In the genomic region with DNA sequence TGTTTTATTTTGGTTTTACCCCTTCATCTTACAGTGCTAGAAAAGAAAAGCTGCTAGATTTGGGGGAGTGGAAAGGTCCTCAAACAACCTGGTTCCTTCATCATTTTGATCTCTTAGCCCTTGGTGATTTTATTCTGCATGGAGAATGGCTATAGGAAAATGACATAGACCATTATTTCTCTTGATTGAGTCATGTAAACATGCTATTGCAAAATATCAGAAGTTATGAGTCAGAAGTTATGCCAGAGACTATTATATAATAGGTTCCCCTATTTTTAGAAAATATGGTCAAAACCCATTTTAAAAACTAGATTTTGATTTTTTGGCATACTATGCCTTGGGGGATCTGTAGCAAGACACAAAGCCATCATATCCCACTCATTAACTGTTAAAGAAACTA, we compare ENCODE assay signal across 14 cellular contexts.
DNase-seq lines count a peak whose midpoint lies in the region; ATAC-seq, FAIRE-seq and TF ChIP-seq lines count a peak whose summit lies in the region.
"Had no signal": no experiment of that assay in that cellular context is flagged by ENCODE, and none has a peak within 500 bp of the region (broad histone marks: within the 10 kb centered on the region; RNA-seq: fewer than 3 reads in every experiment).

No MANE protein-coding gene starts in this region.

- no peaks in the 10 kb centered on the region for H3K27me3 Mint-ChIP-seq in CD4-positive, alpha-beta T cell
- H3K27me3 Mint-ChIP-seq in astrocyte (ENCODE audit: low read depth, unreplicated experiment): no peaks in the 10 kb centered on the region
- H3K27me3 Mint-ChIP-seq in CD8-positive, alpha-beta T cell (ENCODE audit: low read depth): no peaks in the 10 kb centered on the region
- H3K27me3 Mint-ChIP-seq: CD4-positive, CD25-positive, alpha-beta regulatory T cell had no signal

- H3K79me2 ChIP-seq in astrocyte (ENCODE audit: insufficient read depth, low read length): no peaks in the 10 kb centered on the region

- intact Hi-C loops in CD4-positive, alpha-beta T cell (cut with DNase I, micrococcal nuclease): loop anchor here in 1 of 2 experiments (5.0 kb wide), 1 partner anchor 36 kb away; no protein-coding TSS in a partner anchor
- intact Hi-C loops in CD8-positive, alpha-beta T cell (cut with DNase I, micrococcal nuclease): no loop called here

- FAIRE-seq in astrocyte (lab: Jason Lieb, UNC): peak; percentile 71

- H3K18ac ChIP-seq in neuronal stem cell (ENCODE audit: low read length): no peak overlapping the region

- H3K14ac ChIP-seq in neuronal stem cell (ENCODE audit: low read length): no peak overlapping the region

- H3K27me3 ChIP-seq in CD4-positive, alpha-beta T cell (ENCODE audit: control insufficient read depth, insufficient read depth, low read length): no peaks in the 10 kb centered on the region
- no peaks in the 10 kb centered on the region for H3K27me3 ChIP-seq in astrocyte (ENCODE audit: insufficient read depth, low read length)
- no peaks in the 10 kb centered on the region for H3K27me3 ChIP-seq in liver (ENCODE audit: control insufficient read depth in 4 of 4, insufficient read depth in 4 of 4, low read length in 3 of 4)
- no peaks in the 10 kb centered on the region for H3K27me3 ChIP-seq in CD8-positive, alpha-beta T cell (ENCODE audit: insufficient read depth, low read length)
- H3K27me3 ChIP-seq in neuronal stem cell (ENCODE audit: control insufficient read depth in 3 of 3, insufficient read depth in 3 of 3, low read depth in 1 of 3, low read length in 3 of 3): no peaks in the 10 kb centered on the region

- H3K4me1 Mint-ChIP-seq in CD4-positive, alpha-beta T cell (ENCODE audit: low read depth): peaks cover 61% of the 10 kb centered on the region
- H3K4me1 Mint-ChIP-seq in astrocyte (ENCODE audit: low read depth, unreplicated experiment): peaks cover 10% of the 10 kb centered on the region
- H3K4me1 Mint-ChIP-seq in CD8-positive, alpha-beta T cell (ENCODE audit: low read depth): peaks cover 43% of the 10 kb centered on the region

- no peak overlapping the region for H2AK5ac ChIP-seq in neuronal stem cell (ENCODE audit: low read depth, low read length)

- no peak for ATAC-seq in CD4-positive, alpha-beta T cell (ENCODE audit: poor library complexity)
- no peak for ATAC-seq in CD8-positive, alpha-beta T cell
- ATAC-seq: stimulated activated naive B cell treated with anti-CD40 and anti-IgM and Interleukin-4, amounts not matched to agents 10 μg/mL and 1 μg/mL and 100 μg/mL, for 72 hours had no signal

- CTCF ChIA-PET in CD4-positive, alpha-beta T cell (lab: Charles Lee): no interaction called here
- CTCF ChIA-PET in CD8-positive, alpha-beta T cell (lab: Charles Lee): interaction anchor here (1.0 kb wide), 1 partner anchor 46 kb away, joined by 3 read pairs; no protein-coding TSS in a partner anchor

- H2BK120ac ChIP-seq in neuronal stem cell (ENCODE audit: low read depth, low read length): no peak overlapping the region

- no peak overlapping the region for H3K27ac ChIP-seq in CD4-positive, alpha-beta T cell (ENCODE audit: low read depth, low read length)
- no peak overlapping the region for H3K27ac ChIP-seq in astrocyte (ENCODE audit: low read depth, low read length)
- no peak overlapping the region for H3K27ac ChIP-seq in liver (ENCODE audit: low read depth in 1 of 2, low read length in 2 of 2)
- H3K27ac ChIP-seq in CD8-positive, alpha-beta T cell (ENCODE audit: low read depth, low read length): no peak overlapping the region
- H3K27ac ChIP-seq in neuronal stem cell (replicated peaks; ENCODE audit: low read length): no peak overlapping the region
- H3K27ac ChIP-seq: WERI-Rb-1 had no signal

- H3K36me3 Mint-ChIP-seq in CD4-positive, alpha-beta T cell (ENCODE audit: low read depth): no peaks in the 10 kb centered on the region
- no peaks in the 10 kb centered on the region for H3K36me3 Mint-ChIP-seq in astrocyte (ENCODE audit: low read depth, unreplicated experiment)
- no peaks in the 10 kb centered on the region for H3K36me3 Mint-ChIP-seq in CD8-positive, alpha-beta T cell
- H3K36me3 Mint-ChIP-seq: CD4-positive, CD25-positive, alpha-beta regulatory T cell; stimulated activated naive B cell treated with anti-CD40 and anti-IgM and Interleukin-4, amounts not matched to agents 10 μg/mL and 1 μg/mL and 100 μg/mL, for 72 hours had no signal

- no peak overlapping the region for H2BK12ac ChIP-seq in neuronal stem cell (ENCODE audit: low read length)

- POLR2A ChIA-PET in CD4-positive, alpha-beta T cell (lab: Charles Lee): no interaction called here
- POLR2A ChIA-PET in CD8-positive, alpha-beta T cell (lab: Charles Lee): interaction anchor here (0.6 kb wide), 1 partner anchor 28 kb away, joined by 3 read pairs; no protein-coding TSS in a partner anchor

- no peak overlapping the region for H4K8ac ChIP-seq in neuronal stem cell (ENCODE audit: low read depth, low read length)

- H4K91ac ChIP-seq in neuronal stem cell (ENCODE audit: low read depth, low read length, poor library complexity): no peak overlapping the region

- H3K79me1 ChIP-seq in neuronal stem cell (ENCODE audit: low read depth, low read length): no peaks in the 10 kb centered on the region

- no peaks in the 10 kb centered on the region for H4K20me1 ChIP-seq in astrocyte (ENCODE audit: insufficient read depth, low read length)

- no peaks in the 10 kb centered on the region for H3K9me3 Mint-ChIP-seq in CD4-positive, alpha-beta T cell
- H3K9me3 Mint-ChIP-seq in astrocyte (ENCODE audit: unreplicated experiment): no peaks in the 10 kb centered on the region
- no peaks in the 10 kb centered on the region for H3K9me3 Mint-ChIP-seq in CD8-positive, alpha-beta T cell
- H3K9me3 Mint-ChIP-seq: stimulated activated naive B cell treated with anti-CD40 and anti-IgM and Interleukin-4, amounts not matched to agents 10 μg/mL and 1 μg/mL and 100 μg/mL, for 72 hours had no signal

- no peak for TF ChIP-seq CTCF in CD4-positive, alpha-beta T cell (IDR thresholded peaks at IDR 0.05)
- TF ChIP-seq CTCF in astrocyte (IDR thresholded peaks at IDR 0.05; ENCODE audit: insufficient read depth, low read depth, low read length) (no peak), liver (IDR thresholded peaks at IDR 0.05; ENCODE audit: low read depth, low read length, missing input control) (no peak)
- no peak for TF ChIP-seq CTCF in CD8-positive, alpha-beta T cell (IDR thresholded peaks at IDR 0.05)

- no peak for TF ChIP-seq RAD21 in liver (IDR thresholded peaks at IDR 0.05)

- H3K23ac ChIP-seq in neuronal stem cell (ENCODE audit: low read depth, low read length, poor library complexity): no peak overlapping the region

- no peak overlapping the region for H3K4me2 ChIP-seq in astrocyte (ENCODE audit: low read length)
- H3K4me2 ChIP-seq in neuronal stem cell (ENCODE audit: insufficient read depth, low read length, poor library complexity, severe bottlenecking): no peak overlapping the region

- H2BK5ac ChIP-seq in neuronal stem cell (ENCODE audit: low read length): no peak overlapping the region

- no peaks in the 10 kb centered on the region for H3K9me3 ChIP-seq in CD4-positive, alpha-beta T cell (ENCODE audit: control insufficient read depth, low read length)
- H3K9me3 ChIP-seq in astrocyte (ENCODE audit: insufficient read depth, low read depth, low read length) (no peaks in the 10 kb centered on the region), liver (ENCODE audit: control insufficient read depth in 4 of 4, low read length in 3 of 4) (no peaks in the 10 kb centered on the region), neuronal stem cell (replicated peaks in 1 of 2; ENCODE audit: control insufficient read depth in 2 of 2, insufficient read depth in 1 of 2, low read depth in 1 of 2, low read length in 2 of 2) (no peaks in the 10 kb centered on the region)
- H3K9me3 ChIP-seq in CD8-positive, alpha-beta T cell (ENCODE audit: low read length): no peaks in the 10 kb centered on the region

- H3K9ac ChIP-seq in astrocyte (ENCODE audit: low read length) (no peak overlapping the region), liver (ENCODE audit: low read depth in 1 of 2, low read length in 2 of 2) (no peak overlapping the region), neuronal stem cell (ENCODE audit: low read depth, low read length, poor library complexity) (no peak overlapping the region)

- H3K4me1 ChIP-seq in astrocyte (ENCODE audit: insufficient read depth, low read length): peaks cover 15% of the 10 kb centered on the region
- H3K4me1 ChIP-seq in liver (ENCODE audit: control insufficient read depth in 4 of 4, insufficient read depth in 4 of 4, low read length in 3 of 4): peaks cover 4 to 38% (median 29%) of the 10 kb centered on the region in 4 donors
- peaks cover 22% of the 10 kb centered on the region for H3K4me1 ChIP-seq in CD8-positive, alpha-beta T cell (ENCODE audit: insufficient read depth, low read length)
- peaks cover 1 to 4% of the 10 kb centered on the region in 2 donors for H3K4me1 ChIP-seq in neuronal stem cell (ENCODE audit: control insufficient read depth in 2 of 2, insufficient read depth in 1 of 2, low read depth in 1 of 2, low read length in 2 of 2)

- no peak overlapping the region for H2BK15ac ChIP-seq in neuronal stem cell (ENCODE audit: low read length)

- H3K4me3 ChIP-seq in astrocyte (ENCODE audit: insufficient read depth, low read depth, low read length) (no peak overlapping the region), liver (ENCODE audit: low read depth in 1 of 3, low read length in 3 of 3) (no peak overlapping the region), neuronal stem cell (ENCODE audit: low read length in 2 of 2) (no peak overlapping the region)
- no peak overlapping the region for H3K4me3 ChIP-seq in CD8-positive, alpha-beta T cell (ENCODE audit: low read depth, low read length)

- H3K36me3 ChIP-seq in astrocyte (ENCODE audit: insufficient read depth, low read length) (no peaks in the 10 kb centered on the region), liver (ENCODE audit: control insufficient read depth in 4 of 4, insufficient read depth in 3 of 4, low read depth in 1 of 4, low read length in 3 of 4) (no peaks in the 10 kb centered on the region), neuronal stem cell (replicated peaks in 1 of 2; ENCODE audit: control insufficient read depth in 2 of 2, insufficient read depth in 2 of 2, low read length in 2 of 2) (no peaks in the 10 kb centered on the region)
- no peaks in the 10 kb centered on the region for H3K36me3 ChIP-seq in CD8-positive, alpha-beta T cell (ENCODE audit: insufficient read depth, low read length)
- H3K36me3 ChIP-seq: WERI-Rb-1 had no signal

- H2AFZ ChIP-seq in astrocyte (ENCODE audit: low read depth, low read length) (no peak overlapping the region), neuronal stem cell (ENCODE audit: low read length) (no peak overlapping the region)

- H3K4ac ChIP-seq in neuronal stem cell (ENCODE audit: low read length): no peak overlapping the region

- H3K27ac Mint-ChIP-seq in CD4-positive, alpha-beta T cell: peak overlapping the region; percentile 56
- H3K27ac Mint-ChIP-seq in astrocyte (ENCODE audit: unreplicated experiment): no peak overlapping the region
- H3K27ac Mint-ChIP-seq in CD8-positive, alpha-beta T cell: no peak overlapping the region
- H3K27ac Mint-ChIP-seq: CD4-positive, CD25-positive, alpha-beta regulatory T cell; stimulated activated naive B cell treated with anti-CD40 and anti-IgM and Interleukin-4, amounts not matched to agents 10 μg/mL and 1 μg/mL and 100 μg/mL, for 72 hours had no signal

- DNase-seq in CD4-positive, alpha-beta T cell: no peak
- DNase-seq in LoVo (ENCODE audit: low spot score) (peak; percentile 26), astrocyte (ENCODE audit: low read depth) (no peak), neuronal stem cell (ENCODE audit: low spot score) (no peak)
- no peak for DNase-seq in activated CD8-positive, alpha-beta memory T cell treated with anti-CD3 and anti-CD28 coated beads for 24 hours
- no peak for DNase-seq in activated CD4-positive, alpha-beta T cell treated with anti-CD3 and anti-CD28 coated beads, Interleukin-2, amount 50 U/mL, for 4 hours
- DNase-seq in CD8-positive, alpha-beta T cell: no peak
- DNase-seq: activated T-cell treated with anti-CD3 and anti-CD28 coated beads, Interleukin-2, amount 50 U/mL, for 1 hour; CD4-positive, CD25-positive, alpha-beta regulatory T cell; MM.1S; SHP77; stimulated activated naive B cell treated with anti-CD40 and anti-IgM and Interleukin-4, amounts not matched to agents 10 μg/mL and 1 μg/mL and 100 μg/mL, for 72 hours; WERI-Rb-1 had no signal

- no peak overlapping the region for H3K4me3 Mint-ChIP-seq in CD4-positive, alpha-beta T cell
- no peak overlapping the region for H3K4me3 Mint-ChIP-seq in astrocyte (ENCODE audit: unreplicated experiment)
- H3K4me3 Mint-ChIP-seq in CD8-positive, alpha-beta T cell: no peak overlapping the region
- H3K4me3 Mint-ChIP-seq: CD4-positive, CD25-positive, alpha-beta regulatory T cell; stimulated activated naive B cell treated with anti-CD40 and anti-IgM and Interleukin-4, amounts not matched to agents 10 μg/mL and 1 μg/mL and 100 μg/mL, for 72 hours had no signal
